Comparison of ENCODE assay signal across 8 cellular contexts in the genomic region with DNA sequence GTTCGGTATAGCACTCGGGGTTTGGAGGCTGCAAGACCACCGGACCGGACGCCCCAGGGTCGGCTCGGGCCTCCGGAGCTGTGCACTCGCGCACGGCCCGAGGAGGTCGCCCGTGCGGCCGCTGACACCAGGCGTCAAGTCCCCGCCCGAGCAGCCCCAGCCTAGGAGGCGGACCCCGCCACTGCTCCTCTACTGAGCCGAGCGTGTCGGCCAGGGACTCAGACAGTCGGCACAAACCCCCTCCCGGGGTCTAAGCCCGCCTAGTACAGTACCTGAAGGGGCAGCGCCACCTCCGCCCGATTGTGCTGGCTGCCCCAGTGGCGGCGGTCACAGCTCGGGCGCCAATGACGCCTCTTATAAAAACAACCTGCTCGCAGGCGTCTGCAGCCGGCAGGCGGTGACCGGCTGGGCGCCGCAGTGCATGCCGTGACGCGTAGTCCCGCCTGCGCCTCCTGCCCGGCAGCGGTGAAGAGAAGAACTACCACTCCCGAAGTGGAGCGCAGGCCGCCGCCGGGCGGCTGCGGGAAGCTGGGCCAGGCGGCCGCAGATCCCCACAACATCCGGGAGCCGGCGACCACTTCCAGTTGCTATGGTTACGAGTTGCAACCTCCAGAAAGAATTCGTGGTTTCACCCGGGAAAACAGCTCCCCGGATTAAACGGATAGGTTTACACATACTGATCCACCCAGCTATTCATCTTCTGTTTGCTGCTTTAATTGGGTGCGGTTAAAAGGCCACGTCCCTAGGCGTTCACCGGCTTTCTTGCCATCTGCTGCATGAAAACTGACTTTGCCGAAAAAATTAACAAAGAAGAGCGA. TPM values are rescaled to one million over a fixed set of nuclear protein-coding genes. Genes with fewer than 3 reads are reported as not detected.
DNase-seq lines count a peak whose midpoint lies in the region; ATAC-seq and TF ChIP-seq lines count a peak whose summit lies in the region.

A gene with protein sequence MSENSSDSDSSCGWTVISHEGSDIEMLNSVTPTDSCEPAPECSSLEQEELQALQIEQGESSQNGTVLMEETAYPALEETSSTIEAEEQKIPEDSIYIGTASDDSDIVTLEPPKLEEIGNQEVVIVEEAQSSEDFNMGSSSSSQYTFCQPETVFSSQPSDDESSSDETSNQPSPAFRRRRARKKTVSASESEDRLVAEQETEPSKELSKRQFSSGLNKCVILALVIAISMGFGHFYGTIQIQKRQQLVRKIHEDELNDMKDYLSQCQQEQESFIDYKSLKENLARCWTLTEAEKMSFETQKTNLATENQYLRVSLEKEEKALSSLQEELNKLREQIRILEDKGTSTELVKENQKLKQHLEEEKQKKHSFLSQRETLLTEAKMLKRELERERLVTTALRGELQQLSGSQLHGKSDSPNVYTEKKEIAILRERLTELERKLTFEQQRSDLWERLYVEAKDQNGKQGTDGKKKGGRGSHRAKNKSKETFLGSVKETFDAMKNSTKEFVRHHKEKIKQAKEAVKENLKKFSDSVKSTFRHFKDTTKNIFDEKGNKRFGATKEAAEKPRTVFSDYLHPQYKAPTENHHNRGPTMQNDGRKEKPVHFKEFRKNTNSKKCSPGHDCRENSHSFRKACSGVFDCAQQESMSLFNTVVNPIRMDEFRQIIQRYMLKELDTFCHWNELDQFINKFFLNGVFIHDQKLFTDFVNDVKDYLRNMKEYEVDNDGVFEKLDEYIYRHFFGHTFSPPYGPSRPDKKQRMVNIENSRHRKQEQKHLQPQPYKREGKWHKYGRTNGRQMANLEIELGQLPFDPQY (minus strand): TSS at position 411 of the 818 bp plus-strand sequence. CDS start 18,935 bp downstream, outside the sequence.
Gene PIERCE2, plus strand, starts transcription at position 547 of the 818 bp plus-strand sequence. CDS start 274 bp downstream, outside the sequence.

- TF ChIP-seq CTCF in GM12872 (IDR thresholded peaks at IDR 0.05; ENCODE audit: insufficient read depth, low read depth, low read length), result peak; percentile 69
- TF ChIP-seq CTCF in SU-DHL-6 (IDR thresholded peaks at IDR 0.05; ENCODE audit: insufficient read depth, low read length, poor library complexity, severe bottlenecking), result peak; percentile 33
- TF ChIP-seq CTCF in heart left ventricle (IDR thresholded peaks at IDR 0.05), result peak; percentile 72 to 92 (median 89)
- TF ChIP-seq CTCF in upper lobe of left lung (IDR thresholded peaks at IDR 0.05), result peak; percentile 88 to 99 (median 97)

- no peaks in the 10 kb centered on the region for H3F3A ChIP-seq in SU-DHL-6 (ENCODE audit: insufficient read depth)

- TF ChIP-seq POLR2A in heart left ventricle (IDR thresholded peaks at IDR 0.05) (peak; percentile 49 to 92), upper lobe of left lung (IDR thresholded peaks at IDR 0.05) (peak in 3 of 4 donors; percentile 80 to 94 (median 89))

- H3K27ac ChIP-seq in SU-DHL-6 (ENCODE audit: low read depth, low read length) (peak within 1 kb of the TSS; percentile 35), adipose tissue (ENCODE audit: low read depth, low read length) (peak within 1 kb of the TSS; percentile 30), heart left ventricle (peak within 1 kb of the TSS; percentile 60 to 98 (median 92)), upper lobe of left lung (peak within 1 kb of the TSS; percentile 90 to 97 (median 96))

- DNase-seq in NCI-H128 (lab: John Stamatoyannopoulos, UW; ENCODE audit: unreplicated experiment) (peak; percentile 68), heart left ventricle (peak; percentile 91 to 96 (median 95)), pons (ENCODE audit: low spot score) (peak; percentile 89), upper lobe of left lung (peak; percentile 96 to 98)

- H3K9me2 ChIP-seq in SU-DHL-6 (replicated peaks; ENCODE audit: insufficient read depth, low read length), result no peaks in the 10 kb centered on the region

- H3K27me3 ChIP-seq in SU-DHL-6 (ENCODE audit: low read length), result no peaks in the 10 kb centered on the region
- H3K27me3 ChIP-seq in heart left ventricle, result no peaks in the 10 kb centered on the region
- H3K27me3 ChIP-seq in upper lobe of left lung, result no peaks in the 10 kb centered on the region

- H3K9me3 ChIP-seq in SU-DHL-6 (ENCODE audit: insufficient read depth, low read length) (no peaks in the 10 kb centered on the region), heart left ventricle (no peaks in the 10 kb centered on the region), upper lobe of left lung (no peaks in the 10 kb centered on the region)

- H3K4me1 ChIP-seq in heart left ventricle (peaks cover 0 to 49% (median 28%) of the 10 kb centered on the region in 12 donors), upper lobe of left lung (peaks cover 25 to 51% (median 38%) of the 10 kb centered on the region in 4 donors)

- H3K4me3 ChIP-seq in SU-DHL-6 (ENCODE audit: insufficient read depth, low read length, poor library complexity, severe bottlenecking), result peak within 1 kb of the TSS; percentile 82
- H3K4me3 ChIP-seq in heart left ventricle, result peak within 1 kb of the TSS; percentile 57 to 92 (median 78)
- peak within 1 kb of the TSS; percentile 71 to 84 (median 78) for H3K4me3 ChIP-seq in upper lobe of left lung

- peak within 1 kb of the TSS; percentile 68 for H3K9ac ChIP-seq in SU-DHL-6 (ENCODE audit: low read length)

- no peaks in the 10 kb centered on the region for H3K79me2 ChIP-seq in SU-DHL-6 (ENCODE audit: insufficient read depth, low read length)

- intact Hi-C loops in heart left ventricle (cut with DNase I), result loop anchor here in 3 of 10 donors (2.0 to 10.0 kb wide), 5 partner anchors 89 to 213 kb away; partner anchors contain the start of genes RSL24D1 (in 2 of the 3), PIGB (in 1 of the 3), PIGBOS1 (in 1 of the 3) and PYGO1 (in 1 of the 3)

- 0% methylated on average over 70 to 72 of the region's 72 CpGs for WGBS in adipose tissue, 3 donors
- 0% methylated on average over 29 to 72 of the region's 72 CpGs for WGBS in heart left ventricle, 4 donors
- WGBS in upper lobe of left lung, 2 donors, result 0% methylated on average over 12 to 18 of the region's 72 CpGs

- no peak for TF ChIP-seq EP300 in upper lobe of left lung (IDR thresholded peaks at IDR 0.05)

- peak within 1 kb of the TSS; percentile 94 for H2AFZ ChIP-seq in SU-DHL-6 (ENCODE audit: low read depth, low read length, severe bottlenecking)

- H3K36me3 ChIP-seq in SU-DHL-6 (ENCODE audit: low read length) (no peaks in the 10 kb centered on the region), heart left ventricle (no peaks in the 10 kb centered on the region), upper lobe of left lung (no peaks in the 10 kb centered on the region)

- H3K4me2 ChIP-seq in SU-DHL-6 (ENCODE audit: low read depth, low read length, poor library complexity, severe bottlenecking), result peak within 1 kb of the TSS; percentile 75

- ATAC-seq in HG02678 (IDR thresholded peaks at IDR 0.05; ENCODE audit: unreplicated experiment) (peak; percentile 92), heart left ventricle (peak; percentile 98 to 99 (median 98)), upper lobe of left lung (ENCODE audit: low FRiP score in 2 of 2) (peak; percentile 99)

- H4K20me1 ChIP-seq in SU-DHL-6 (ENCODE audit: low read depth, low read length), result no peaks in the 10 kb centered on the region

RNA-seq across cellular contexts. Expression of the first gene that starts in this region (rescaled TPM):
- 10 to 100 TPM; 16.5 to 39.7 (median 32.9) TPM for polyA plus RNA-seq in adipose tissue
- total RNA-seq in heart left ventricle, result 100 to 1,000 TPM in 1 of 9 donors, 10 to 100 TPM in 8; 62.2 to 105 (median 84.0) TPM
- polyA plus RNA-seq in heart left ventricle, result 10 to 100 TPM; 21.3 to 41.6 TPM
- total RNA-seq in upper lobe of left lung, result 10 to 100 TPM; 33.0 to 88.9 (median 58.9) TPM

RNA-seq across cellular contexts. Expression of gene PIERCE2, which starts in this region (rescaled TPM):
- polyA plus RNA-seq in adipose tissue, result 1 to 10 TPM; 1.1 to 7.4 (median 2.6) TPM
- total RNA-seq in heart left ventricle, result 1 to 10 TPM; 3.7 to 9.4 (median 5.7) TPM
- 10 to 100 TPM in 1 of 2 donors, 1 to 10 TPM in 1; 8.3 to 13.1 TPM for polyA plus RNA-seq in heart left ventricle
- total RNA-seq in upper lobe of left lung, result 1 to 10 TPM in 4 of 6 donors, not detected in 2; 1.3 to 9.1 (median 2.5) TPM

Comparison
In these comparisons a context has a peak if more than half of its experiments do, and no peak if none do; other contexts are left out.
1. Peak in every context shown above with its lines: DNase-seq, ATAC-seq, H3K4me3 ChIP-seq and H3K27ac ChIP-seq.
2. CTCF ChIP-seq: peak in every context shown above with its lines; median percentile 97 in upper lobe of left lung; 89 in heart left ventricle; 69 in GM12872; 33 in SU-DHL-6.
3. H3K27ac ChIP-seq: peak in every context shown above with its lines; median percentile 96 in upper lobe of left lung; 92 in heart left ventricle; 35 in SU-DHL-6; 30 in adipose tissue.